Comparison of ENCODE assay signal across 8 cellular contexts in the genomic region with DNA sequence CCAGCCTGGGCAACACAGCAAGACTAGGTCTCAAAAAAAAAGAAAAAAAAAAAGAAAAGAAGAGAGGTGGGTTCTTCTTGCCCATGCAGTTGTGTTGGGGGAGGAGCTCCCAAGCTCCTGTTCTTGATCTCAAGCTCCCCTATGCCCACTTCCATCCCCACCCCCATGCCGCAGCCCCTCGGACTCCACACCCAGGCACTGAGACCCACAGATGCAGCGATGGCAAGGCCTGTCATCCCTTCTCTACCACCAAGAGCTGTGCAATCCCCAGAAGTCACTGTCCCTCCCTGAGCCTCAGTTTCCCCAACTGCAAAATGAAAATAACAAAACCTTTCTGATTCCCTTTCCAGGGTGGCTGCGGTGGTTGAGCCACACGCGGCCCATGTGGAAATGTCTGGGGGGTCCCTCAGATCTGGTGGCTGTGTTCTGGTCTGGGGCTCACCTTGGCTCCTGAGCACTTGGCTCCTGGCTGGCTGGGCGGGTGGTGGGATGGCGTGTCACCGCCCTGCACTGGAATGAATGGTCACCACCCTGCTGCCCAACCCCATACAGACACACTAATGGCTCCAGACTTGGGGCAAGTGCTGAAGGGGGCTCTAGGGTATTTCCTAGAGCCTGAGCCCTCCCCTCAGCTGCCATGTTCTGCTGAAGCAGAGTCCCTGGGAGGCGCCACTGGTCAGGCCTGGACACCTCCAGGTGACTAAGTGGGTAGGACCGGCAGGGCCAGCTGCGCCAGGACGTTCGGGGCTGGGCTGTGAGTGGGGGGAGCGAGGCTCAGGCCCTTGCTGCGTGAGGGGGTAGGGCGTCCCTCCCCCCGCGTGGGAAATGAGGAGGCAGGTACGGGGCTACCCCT. TPM values are rescaled to one million over a fixed set of nuclear protein-coding genes. Genes with fewer than 3 reads are reported as not detected.
DNase-seq lines count a peak whose midpoint lies in the region; ATAC-seq and TF ChIP-seq lines count a peak whose summit lies in the region.

No MANE protein-coding gene starts in this region.

- H3K4ac ChIP-seq in trophoblast cell (ENCODE audit: low read depth, low read length) = peak overlapping the region; percentile 46

- peaks cover 17% of the 10 kb centered on the region for H3K79me1 ChIP-seq in trophoblast cell (ENCODE audit: low read length)

- TF ChIP-seq CTCF in CD14-positive monocyte (IDR thresholded peaks at IDR 0.05) (no peak), Peyer's patch (IDR thresholded peaks at IDR 0.05) (peak in 1 of 6 experiments; percentile 15)

- H3K9ac ChIP-seq in trophoblast cell (ENCODE audit: low read length) = no peak overlapping the region

- H3K4me3 Mint-ChIP-seq in CD14-positive monocyte = peak overlapping the region; percentile 51 to 76

- no peaks in the 10 kb centered on the region for H3K9me3 ChIP-seq in Peyer's patch
- peaks cover 4% of the 10 kb centered on the region for H3K9me3 ChIP-seq in trophoblast cell (ENCODE audit: insufficient read depth, low read depth, low read length)

- peak overlapping the region; percentile 88 for H3K14ac ChIP-seq in trophoblast cell (ENCODE audit: low read length)

- peaks cover 9% of the 10 kb centered on the region for H3K79me2 ChIP-seq in trophoblast cell (ENCODE audit: control insufficient read depth, insufficient read depth, low read length, poor library complexity)

- peak overlapping the region; percentile 75 for H2AFZ ChIP-seq in trophoblast cell (ENCODE audit: insufficient read depth, low read length, poor library complexity)

- H3K27ac ChIP-seq in Peyer's patch (peak overlapping the region in 3 of 4 donors; percentile 59 to 89 (median 65)), trophoblast cell (ENCODE audit: low read depth, low read length) (peak overlapping the region; percentile 62)

- no peak for TF ChIP-seq POLR2A in Peyer's patch (IDR thresholded peaks at IDR 0.05)

- peak overlapping the region; percentile 37 for H2BK12ac ChIP-seq in trophoblast cell (ENCODE audit: low read length)

- WGBS in trophoblast cell (ENCODE audit: extremely low coverage, insufficient coverage, insufficient read length) = no CpG with 5 or more reads among the region's 20 CpGs

- DNase-seq in CD14-positive monocyte (ENCODE audit: low spot score) (peak; percentile 45), Peyer's patch (peak in 2 of 3 donors; percentile 51 to 65), Right ventricle myocardium superior (peak; percentile 27), trophoblast cell (peak; percentile 23 to 41), T-helper 9 cell (no peak)

- H3K4me3 ChIP-seq in Peyer's patch (peak overlapping the region; percentile 35 to 76 (median 49)), trophoblast cell (ENCODE audit: low read depth, low read length) (no peak overlapping the region)

- H4K91ac ChIP-seq in trophoblast cell (ENCODE audit: low read depth, low read length) = peak overlapping the region; percentile 89

- H2BK5ac ChIP-seq in trophoblast cell (ENCODE audit: low read depth, low read length, poor library complexity) = peak overlapping the region; percentile 59

- H3K23ac ChIP-seq in trophoblast cell (ENCODE audit: low read length) = no peak overlapping the region

- peaks cover 28 to 55% (median 35%) of the 10 kb centered on the region in 3 donors for H3K27me3 Mint-ChIP-seq in CD14-positive monocyte (ENCODE audit: low read depth in 3 of 3)

- H3K27ac Mint-ChIP-seq in CD14-positive monocyte = peak overlapping the region in 1 of 7 donors; percentile 46

- H3K36me3 Mint-ChIP-seq in CD14-positive monocyte = no peaks in the 10 kb centered on the region

- peaks cover 0 to 7% (median 0%) of the 10 kb centered on the region in 7 donors for H3K9me3 Mint-ChIP-seq in CD14-positive monocyte

- H3K4me1 ChIP-seq in Peyer's patch = peaks cover 0 to 24% (median 0%) of the 10 kb centered on the region in 4 donors
- H3K4me1 ChIP-seq in trophoblast cell (ENCODE audit: control insufficient read depth in 1 of 2, insufficient read depth in 2 of 2, low read length in 2 of 2) = peaks cover 27 to 30% of the 10 kb centered on the region in 2 experiments

- intact Hi-C loops in CD14-positive monocyte (cut with micrococcal nuclease) = no loop called here
- intact Hi-C loops in Right ventricle myocardium superior (cut with DNase I) = no loop called here

- H3K18ac ChIP-seq in trophoblast cell (ENCODE audit: low read length) = peak overlapping the region; percentile 71

- peaks cover 0 to 11% of the 10 kb centered on the region in 2 donors for H3K27me3 ChIP-seq in Peyer's patch
- H3K27me3 ChIP-seq in trophoblast cell (ENCODE audit: insufficient read depth, low read length) = peaks cover 4% of the 10 kb centered on the region

- H3K36me3 ChIP-seq in Peyer's patch (no peaks in the 10 kb centered on the region), trophoblast cell (ENCODE audit: control insufficient read depth in 1 of 2, insufficient read depth in 2 of 2, low read length in 2 of 2) (no peaks in the 10 kb centered on the region)

- peak overlapping the region; percentile 74 for H3K4me2 ChIP-seq in trophoblast cell (ENCODE audit: low read length)

- H2BK120ac ChIP-seq in trophoblast cell (ENCODE audit: insufficient read depth, low read length, poor library complexity) = peak overlapping the region; percentile 54

- H4K12ac ChIP-seq in trophoblast cell (ENCODE audit: low read depth, low read length) = peak overlapping the region; percentile 5

- no peaks in the 10 kb centered on the region for H3K4me1 Mint-ChIP-seq in CD14-positive monocyte

- peak overlapping the region; percentile 87 for H4K8ac ChIP-seq in trophoblast cell (ENCODE audit: low read depth, low read length)

- ATAC-seq in Right ventricle myocardium superior (ENCODE audit: poor library complexity) (no peak), GM21717 (IDR thresholded peaks at IDR 0.05; ENCODE audit: unreplicated experiment) (no peak), GM19023 (IDR thresholded peaks at IDR 0.05; ENCODE audit: unreplicated experiment) (no peak), GM19035 (IDR thresholded peaks at IDR 0.05; ENCODE audit: unreplicated experiment) (no peak)

- peak overlapping the region; percentile 60 for H2AK5ac ChIP-seq in trophoblast cell (ENCODE audit: low read length)

RNA-seq across cellular contexts. Expression of a gene that starts 22.5 kb away (rescaled TPM):
- polyA plus RNA-seq in CD14-positive monocyte = not detected
- 1 to 10 TPM in 3 of 4 donors, under 1 TPM in 1; 0.53 to 5.8 (median 1.6) TPM for total RNA-seq in Peyer's patch
- total RNA-seq in Right ventricle myocardium superior = 6.3 TPM
- polyA plus RNA-seq in trophoblast cell (2013) = 3.4 and 3.6 TPM in 2 replicates

RNA-seq across cellular contexts. Expression of a gene that starts 30.4 kb away (rescaled TPM):
- polyA plus RNA-seq in CD14-positive monocyte = not detected
- total RNA-seq in Peyer's patch = 1 to 10 TPM in 3 of 4 donors, not detected in 1; 1.2 to 7.4 (median 2.3) TPM
- total RNA-seq in Right ventricle myocardium superior = 44.1 TPM
- polyA plus RNA-seq in trophoblast cell (2013) = not detected in 2 replicates
